Comparison of ENCODE assay signal across 24 cellular contexts in genomic region chr4:91621446-91621845, GRCh38.
"Had no signal": no experiment of that assay in that cellular context is flagged by ENCODE, and none has a peak within 500 bp of the region (broad histone marks: within the 10 kb centered on the region; RNA-seq: fewer than 3 reads in every experiment).

No MANE protein-coding gene starts in this region.

- DNase-seq: dorsolateral prefrontal cortex; effector CD4-positive, alpha-beta T cell; foreskin melanocyte; kidney; left lung; mesendoderm; midbrain; naive thymus-derived CD4-positive, alpha-beta T cell; sigmoid colon; stimulated activated CD4-positive, alpha-beta T cell treated with anti-CD3 and anti-CD28 coated beads, Interleukin-2, amount 100 ng/mL, for 24 hours; stimulated activated CD4-positive, alpha-beta T cell treated with anti-CD3 and anti-CD28 coated beads, Interleukin-4, amount 100 ng/mL, for 24 hours; stimulated activated naive CD4-positive, alpha-beta T cell treated with Interleukin-2 at 50 U/mL for 16 hours; stomach; thyroid gland; trophoblast cell had no signal

- H3K79me2 ChIP-seq: parathyroid adenoma had no signal

- H3K4me2 ChIP-seq: neural progenitor cell had no signal

- H3K4me3 ChIP-seq: dorsolateral prefrontal cortex, esophagus muscularis mucosa, left lung, neural progenitor cell, right atrium auricular region, sigmoid colon, stomach, thyroid gland, vagina had no signal

- H3K9me3 Mint-ChIP-seq: nephron had no signal

- H3K9ac ChIP-seq: neural progenitor cell, parathyroid adenoma had no signal

- ATAC-seq: left lung; naive thymus-derived CD4-positive, alpha-beta T cell; stimulated activated effector memory CD8-positive, alpha-beta T cell treated with anti-CD3 and anti-CD28 coated beads, Interleukin-12 subunit alpha, Interleukin-12 subunit beta, amount 100 ng/mL, for 72 hours had no signal

- H3K9me3 ChIP-seq: esophagus muscularis mucosa, right atrium auricular region, sigmoid colon, stomach, thyroid gland, vagina had no signal

- H3K4me3 Mint-ChIP-seq: naive thymus-derived CD4-positive, alpha-beta T cell; nephron; neural progenitor cell; stimulated activated effector memory CD8-positive, alpha-beta T cell treated with anti-CD3 and anti-CD28 coated beads, Interleukin-12 subunit alpha, Interleukin-12 subunit beta, amount 100 ng/mL, for 72 hours had no signal

- H3K36me3 ChIP-seq: esophagus muscularis mucosa, left lung, neural progenitor cell, right atrium auricular region, sigmoid colon, stomach, thyroid gland, vagina had no signal

- H3K36me3 Mint-ChIP-seq: naive thymus-derived CD4-positive, alpha-beta T cell; neural progenitor cell; stimulated activated effector memory CD8-positive, alpha-beta T cell treated with anti-CD3 and anti-CD28 coated beads, Interleukin-12 subunit alpha, Interleukin-12 subunit beta, amount 100 ng/mL, for 72 hours had no signal

- H3K4me1 Mint-ChIP-seq: naive thymus-derived CD4-positive, alpha-beta T cell; nephron; neural progenitor cell; stimulated activated effector memory CD8-positive, alpha-beta T cell treated with anti-CD3 and anti-CD28 coated beads, Interleukin-12 subunit alpha, Interleukin-12 subunit beta, amount 100 ng/mL, for 72 hours had no signal

- H3K27me3 Mint-ChIP-seq: naive thymus-derived CD4-positive, alpha-beta T cell had no signal

- H2AFZ ChIP-seq: neural progenitor cell, parathyroid adenoma had no signal

- H3K27ac ChIP-seq: dorsolateral prefrontal cortex, esophagus muscularis mucosa, left lung, neural progenitor cell, parathyroid adenoma, right atrium auricular region, sigmoid colon, stomach, thyroid gland, vagina had no signal

- H3K27ac Mint-ChIP-seq: naive thymus-derived CD4-positive, alpha-beta T cell; nephron; neural progenitor cell; progenitor cell of endocrine pancreas; stimulated activated effector memory CD8-positive, alpha-beta T cell treated with anti-CD3 and anti-CD28 coated beads, Interleukin-12 subunit alpha, Interleukin-12 subunit beta, amount 100 ng/mL, for 72 hours had no signal

- H3K4me1 ChIP-seq: esophagus muscularis mucosa, left lung, neural progenitor cell, parathyroid adenoma, right atrium auricular region, sigmoid colon, stomach, thyroid gland, vagina had no signal

- H3K27me3 ChIP-seq: dorsolateral prefrontal cortex, esophagus muscularis mucosa, left lung, right atrium auricular region, sigmoid colon, stomach, thyroid gland, vagina had no signal

- FAIRE-seq: colon, kidney had no signal
